ENCODE assay signal across 9 cellular contexts in genomic region chr17:27384261-27384701, GRCh38.
DNase-seq lines count a peak whose midpoint lies in the region; ATAC-seq and TF ChIP-seq lines count a peak whose summit lies in the region.
"Had no signal": no experiment of that assay in that cellular context is flagged by ENCODE, and none has a peak within 500 bp of the region (broad histone marks: within the 10 kb centered on the region; RNA-seq: fewer than 3 reads in every experiment).

No MANE protein-coding gene starts in this region.

- no peak for TF ChIP-seq EP300 in transverse colon (IDR thresholded peaks at IDR 0.05; ENCODE audit: low read depth)

- no peaks in the 10 kb centered on the region for H3K36me3 ChIP-seq in transverse colon

- no peak for ATAC-seq in GM18861 (IDR thresholded peaks at IDR 0.05; ENCODE audit: unreplicated experiment)
- no peak for ATAC-seq in GM21447 (IDR thresholded peaks at IDR 0.05; ENCODE audit: unreplicated experiment)

- no peaks in the 10 kb centered on the region for H3K9me3 ChIP-seq in transverse colon

- 43% methylated on average over 7 of the region's 7 CpGs; no CpG with 5 or more reads in 1 of the 2 donors for WGBS in transverse colon (ENCODE audit: low coverage in 1 of 2), 2 donors

- TF ChIP-seq CTCF in transverse colon (IDR thresholded peaks at IDR 0.05), result no peak

- H3K27ac ChIP-seq in transverse colon, result peak overlapping the region in 2 of 4 donors; percentile 55 to 58
- H3K27ac ChIP-seq: 22Rv1 had no signal

- H3K4me1 ChIP-seq in transverse colon, result peaks cover 17 to 21% (median 20%) of the 10 kb centered on the region in 4 donors

- in situ Hi-C loops in transverse colon (cut with MboI; ENCODE audit: low pct_ligation_motif_present in 1 of 4, low pct_unique_long_range_greater_than_20kb in 1 of 4, low sequenced_read_pairs in 3 of 4), result no loop called here

- no peak for TF ChIP-seq POLR2A in transverse colon (IDR thresholded peaks at IDR 0.05)

- no peak overlapping the region for H3K4me3 ChIP-seq in transverse colon

- intact Hi-C loops in transverse colon (cut with DNase I; ENCODE audit: low total_unique reads), result no loop called here

- DNase-seq in DMS53 (lab: John Stamatoyannopoulos, UW) (peak; percentile 54), DMS53 treated with DMSO at 0.1 percent for 48 hours (lab: John Stamatoyannopoulos, UW; ENCODE audit: unreplicated experiment) (no peak), brain pericyte (ENCODE audit: low read depth, low spot score) (peak; percentile 85), iris pigment epithelial cell (ENCODE audit: low read depth) (peak; percentile 73), transverse colon (peak; percentile 24)
- no peak for DNase-seq in activated CD4-positive, alpha-beta T cell treated with anti-CD3 and anti-CD28 coated beads for 1 hour

- peaks cover 5% of the 10 kb centered on the region for H3K27me3 ChIP-seq in transverse colon

Comparison
In these comparisons a context has a peak if more than half of its experiments do, and no peak if none do; other contexts are left out.
1. DNase-seq: peak in DMS53 (single experiment), brain pericyte (single experiment), iris pigment epithelial cell (single experiment) and transverse colon (single experiment); none in DMS53 treated with DMSO at 0.1 percent for 48 hours (single experiment) and activated CD4-positive, alpha-beta T cell treated with anti-CD3 and anti-CD28 coated beads for 1 hour (single experiment).